14 cellular contexts compared by ENCODE assay signal in genomic region chr11:114077482-114078305, GRCh38. TPM values are rescaled to one million over a fixed set of nuclear protein-coding genes. Genes with fewer than 3 reads are reported as not detected.
A peak's percentile ranks its signal among the peaks of the same experiment; 100 is the strongest.
DNase-seq lines count a peak whose midpoint lies in the region; ATAC-seq, FAIRE-seq and TF ChIP-seq lines count a peak whose summit lies in the region.
"Had no signal": no experiment of that assay in that cellular context is flagged by ENCODE, and none has a peak within 500 bp of the region (broad histone marks: within the 10 kb centered on the region; RNA-seq: fewer than 3 reads in every experiment).

No MANE protein-coding gene starts in this region.

- no peaks in the 10 kb centered on the region for H3K79me2 ChIP-seq in HepG2 (ENCODE audit: insufficient read depth, low read length)

- no peaks in the 10 kb centered on the region for H4K20me1 ChIP-seq in HepG2 (ENCODE audit: insufficient read depth, low read length)

- H2AFZ ChIP-seq in HepG2 (ENCODE audit: low read length) = no peak overlapping the region

- H3K4me1 Mint-ChIP-seq in activated B cell treated with CpG ODN at 0.5 μM for 24 hours = peaks cover 36% of the 10 kb centered on the region

- intact Hi-C loops in activated B cell treated with CpG ODN at 0.5 μM for 24 hours (cut with micrococcal nuclease) (loop anchor here (2.0 kb wide), 1 partner anchor 17 kb away; no protein-coding TSS in a partner anchor), HepG2 (cut with micrococcal nuclease; ENCODE audit: unreplicated experiment) (no loop called here)

- peak; percentile 32 for DNase-seq in activated naive CD4-positive, alpha-beta T cell treated with Interleukin-2 at 50 U/mL for 16 hours
- no peak for DNase-seq in activated naive CD4-positive, alpha-beta T cell treated with anti-CD3 and anti-CD28 coated beads, Interleukin-2, amount 50 U/mL, for 16 hours
- DNase-seq in activated B cell treated with CpG ODN at 0.5 μM for 24 hours (no peak), HepG2 (ENCODE audit: low spot score) (no peak), tibial nerve (ENCODE audit: low spot score in 2 of 2) (no peak), NCI-H2171 (lab: John Stamatoyannopoulos, UW) (no peak)
- DNase-seq: HFFc6; midbrain; stimulated activated CD4-positive, alpha-beta T cell treated with anti-CD3 and anti-CD28 coated beads, Interleukin-4, amount 100 ng/mL, for 24 hours had no signal

- no peak overlapping the region for H3K9ac ChIP-seq in HepG2 (ENCODE audit: insufficient read depth, low read depth, low read length)

- in situ Hi-C loops in HepG2 (cut with HindIII; ENCODE audit: extremely low pct_ligation_motif_present, low pct_unique_long_range_greater_than_20kb) = no loop called here

- TF ChIP-seq EP300 in HepG2 (IDR thresholded peaks at IDR 0.05; ENCODE audit: low read depth in 2 of 2, low read length in 2 of 2) (no peak), HepG2 (CRISPR knock-in tag; IDR thresholded peaks at IDR 0.05; ENCODE audit: borderline replicate concordance) (no peak), tibial nerve (IDR thresholded peaks at IDR 0.05) (peak in 1 of 2 donors; percentile 21)

- no peak overlapping the region for H3K27ac ChIP-seq in HepG2 (ENCODE audit: extremely low read length, insufficient read depth, low read length)
- H3K27ac ChIP-seq in tibial nerve = peak overlapping the region; percentile 3 to 81 (median 42)

- no peak for TF ChIP-seq RAD21 in HepG2 (CRISPR knock-in tag; IDR thresholded peaks at IDR 0.05)

- peaks cover 39% of the 10 kb centered on the region for H3K27me3 Mint-ChIP-seq in activated B cell treated with CpG ODN at 0.5 μM for 24 hours

- peaks cover 0 to 44% of the 10 kb centered on the region in 2 experiments for H3K27me3 ChIP-seq in HepG2 (ENCODE audit: control insufficient read depth in 1 of 2, insufficient read depth in 2 of 2, low read length in 2 of 2)
- H3K27me3 ChIP-seq in tibial nerve = no peaks in the 10 kb centered on the region

- H3K9me3 Mint-ChIP-seq in activated B cell treated with CpG ODN at 0.5 μM for 24 hours = no peaks in the 10 kb centered on the region
- H3K9me3 Mint-ChIP-seq: HFFc6 had no signal

- H3K36me3 Mint-ChIP-seq in activated B cell treated with CpG ODN at 0.5 μM for 24 hours (ENCODE audit: low read depth) = no peaks in the 10 kb centered on the region

- 25% methylated on average over 9 of the region's 9 CpGs for WGBS in HepG2 (ENCODE audit: low lambda C conversion rate)
- 87 to 94% methylated on average over 9 of the region's 9 CpGs for WGBS in tibial nerve, 2 donors

- no peaks in the 10 kb centered on the region for H3K36me3 ChIP-seq in HepG2 (replicated peaks in 1 of 2; ENCODE audit: control insufficient read depth in 1 of 2, insufficient read depth in 2 of 2, low read length in 2 of 2)
- H3K36me3 ChIP-seq in tibial nerve = peaks cover 0 to 69% (median 0%) of the 10 kb centered on the region in 3 donors

- no peak overlapping the region for H3K4me3 ChIP-seq in HepG2 (replicated peaks in 1 of 3; ENCODE audit: insufficient read depth in 1 of 3, low read depth in 2 of 3, low read length in 3 of 3)
- H3K4me3 ChIP-seq in tibial nerve = peak overlapping the region in 1 of 4 donors; percentile 33

- POLR2A ChIA-PET in activated B cell treated with CpG ODN at 0.5 μM for 24 hours (lab: Charles Lee) = no interaction called here
- POLR2A ChIA-PET in HepG2 (lab: Yijun Ruan, JAX) = no interaction called here

- ATAC-seq in activated B cell treated with CpG ODN at 0.5 μM for 24 hours (ENCODE audit: low read depth) = no peak
- no peak for ATAC-seq in HepG2
- ATAC-seq in HG03432 (IDR thresholded peaks at IDR 0.05; ENCODE audit: unreplicated experiment) = no peak
- ATAC-seq in GM18867 (IDR thresholded peaks at IDR 0.05; ENCODE audit: unreplicated experiment) = no peak
- ATAC-seq: esophagus mucosa, Panc1 had no signal

- no peak for FAIRE-seq in HepG2 (lab: Jason Lieb, UNC)
- FAIRE-seq: GM18507 had no signal

- H3K4me1 ChIP-seq in HepG2 (ENCODE audit: insufficient read depth, low read length) (peaks cover 56% of the 10 kb centered on the region), tibial nerve (peaks cover 0 to 100% (median 78%) of the 10 kb centered on the region in 4 donors)

- no TSS peak for BruUV-seq in HepG2 (replicated peaks; lab: Mats Ljungman, UMichigan)

- H3K9me3 ChIP-seq in HepG2 (ENCODE audit: low read length) = no peaks in the 10 kb centered on the region
- H3K9me3 ChIP-seq in tibial nerve = no peaks in the 10 kb centered on the region

- TF ChIP-seq CTCF in activated B cell treated with CpG ODN at 0.5 μM for 24 hours (IDR thresholded peaks at IDR 0.05) (no peak), HepG2 (CRISPR knock-in tag; IDR thresholded peaks at IDR 0.05) (no peak), tibial nerve (IDR thresholded peaks at IDR 0.05) (no peak)

- H3K4me2 ChIP-seq in HepG2 (ENCODE audit: low read depth, low read length) = peak overlapping the region; percentile 9; the same call in 1 of the 2 replicates

- H3K27ac Mint-ChIP-seq in activated B cell treated with CpG ODN at 0.5 μM for 24 hours = no peak overlapping the region
- H3K27ac Mint-ChIP-seq: HFFc6 had no signal

- CTCF ChIA-PET in activated B cell treated with CpG ODN at 0.5 μM for 24 hours (lab: Charles Lee) = no interaction called here
- CTCF ChIA-PET in HepG2 (lab: Yijun Ruan, JAX; ENCODE audit: low intra/inter-chr PET ratio, low total read pairs) = no interaction called here

- no peak for TF ChIP-seq POLR2A in HepG2 (IDR thresholded peaks at IDR 0.05; ENCODE audit: insufficient read depth in 1 of 2, low read depth in 2 of 2, low read length in 2 of 2)
- no peak for TF ChIP-seq POLR2A in tibial nerve (IDR thresholded peaks at IDR 0.05)

- peak overlapping the region; percentile 44 for H3K4me3 Mint-ChIP-seq in activated B cell treated with CpG ODN at 0.5 μM for 24 hours
- H3K4me3 Mint-ChIP-seq: HFFc6 had no signal

TF ChIP-seq in HepG2, 621 proteins besides CTCF, POLR2A, EP300 and RAD21:
- no peak for TF ChIP-seq PLRG1 (conservative IDR thresholded peaks at IDR 0.05)
- TF ChIP-seq BCL6 (CRISPR knock-in tag; IDR thresholded peaks at IDR 0.05) = peak; percentile 21; the same call in 1 of the 2 replicates
- no peak for TF ChIP-seq RFX3 (CRISPR knock-in tag; IDR thresholded peaks at IDR 0.05)
- peak; percentile 20; the same call in 1 of the 2 replicates for TF ChIP-seq NR2F6 (IDR thresholded peaks at IDR 0.05)
- no peak for TF ChIP-seq NR2F6 (CRISPR knock-in tag; IDR thresholded peaks at IDR 0.05)

RNA-seq across cellular contexts. Expression of gene ZBTB16, which starts 18.2 kb away (rescaled TPM):
- total RNA-seq in activated B cell treated with CpG ODN at 0.5 μM for 24 hours (1.3 and 2.5 TPM in 2 replicates), HepG2 (2016; rRNA removed; fragmentation: Illumina TruSeq; extraction: Trizol) (not detected in 2 replicates), tibial nerve (100 to 1,000 TPM; 405 to 756 (median 580) TPM)
- total RNA-seq in HepG2 (2016; cell fraction: cytosol; rRNA removed; fragmentation: Illumina TruSeq; extraction: Trizol; ENCODE audit: low read depth) = not detected in 2 replicates
- total RNA-seq in HepG2 (2016; cell fraction: insoluble cytoplasmic fraction; rRNA removed; fragmentation: Illumina TruSeq; extraction: Trizol) = not detected in 2 replicates
- not detected in 2 replicates for total RNA-seq in HepG2 (2016; cell fraction: membrane; rRNA removed; fragmentation: Illumina TruSeq; extraction: Trizol)
- not detected in 2 replicates for total RNA-seq in HepG2 (2016; cell fraction: nucleus; rRNA removed; fragmentation: Illumina TruSeq; extraction: Trizol)
- not detected in 2 replicates for polyA plus RNA-seq in HepG2 (2011; rRNA removed)
- not detected in 2 replicates for polyA plus RNA-seq in HepG2 (2011; cell fraction: cytosol; rRNA removed)
- polyA plus RNA-seq in HepG2 (2011; cell fraction: nucleus; rRNA removed) = not detected in 2 replicates
- not detected in 2 replicates for polyA plus RNA-seq in HepG2 (2012)
- polyA plus RNA-seq in HepG2 (2016; cell fraction: cytosol; fragmentation: Illumina TruSeq; extraction: Trizol; ENCODE audit: low read depth) = not detected in 2 replicates
- not detected in 2 replicates for polyA plus RNA-seq in HepG2 (2016; cell fraction: insoluble cytoplasmic fraction; fragmentation: Illumina TruSeq; extraction: Trizol; ENCODE audit: low read depth)
- not detected in 2 replicates for polyA plus RNA-seq in HepG2 (2016; cell fraction: membrane; fragmentation: Illumina TruSeq; extraction: Trizol; ENCODE audit: low read depth)
- polyA plus RNA-seq in HepG2 (2016; cell fraction: nucleus; fragmentation: Illumina TruSeq; extraction: Trizol; ENCODE audit: insufficient read depth, low read depth) = not detected in 2 replicates
- not detected in 2 replicates for polyA minus RNA-seq in HepG2 (2011; rRNA and poly(A)+ RNA removed; ENCODE audit: low replicate concordance)
- not detected in 2 replicates for polyA minus RNA-seq in HepG2 (2011; cell fraction: cytosol; rRNA and poly(A)+ RNA removed)
- not detected in 2 replicates for polyA minus RNA-seq in HepG2 (2011; cell fraction: nucleus; rRNA and poly(A)+ RNA removed)
- total RNA-seq: HFFc6 had no signal

Comparison
In these comparisons a context has a peak if more than half of its experiments do, and no peak if none do; other contexts are left out.
1. RNA of gene ZBTB16, which starts 18.2 kb away (total RNA-seq): 405 to 756 TPM in tibial nerve; 1.3 to 2.5 TPM in activated B cell treated with CpG ODN at 0.5 μM for 24 hours and not detected in HepG2; every median in the first group is over 100 times any median in the second.